ENCODE assay signal across 8 cellular contexts in the genomic region with DNA sequence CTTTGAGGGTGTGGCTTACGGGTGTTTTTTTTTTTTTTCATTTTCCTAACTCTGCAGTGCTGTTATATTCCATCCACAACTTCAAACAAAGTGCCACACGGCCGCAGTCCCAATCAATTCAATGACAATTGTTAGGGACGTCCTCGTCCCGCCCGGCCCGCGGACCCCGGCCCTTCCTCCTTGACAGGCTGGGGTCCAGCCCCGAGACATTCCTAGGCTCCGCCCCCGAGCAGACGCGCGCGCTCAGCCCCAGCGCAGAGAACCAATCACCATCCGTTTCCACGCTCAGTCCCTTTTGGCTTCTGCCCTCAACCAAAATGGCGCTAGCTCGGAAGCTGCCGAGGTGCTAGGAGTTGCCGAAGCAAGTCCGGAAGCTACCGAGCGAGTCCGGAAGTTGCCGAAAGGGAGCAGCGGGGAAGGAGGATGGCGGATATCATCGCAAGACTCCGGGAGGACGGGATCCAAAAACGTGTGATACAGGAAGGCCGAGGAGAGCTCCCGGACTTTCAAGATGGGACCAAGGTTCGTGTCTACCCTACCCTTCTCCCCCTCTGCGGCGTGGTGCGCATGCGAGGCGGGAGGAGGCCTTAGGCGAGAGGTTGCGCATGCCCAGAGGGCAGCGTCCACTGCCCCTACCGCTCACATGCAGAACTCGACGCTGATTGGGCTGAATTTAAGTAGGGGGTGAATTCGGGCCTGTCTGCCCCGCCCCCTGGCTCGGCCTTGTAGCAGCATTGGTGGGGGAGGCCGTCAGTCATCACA. TPM values are rescaled to one million over a fixed set of nuclear protein-coding genes. Genes with fewer than 3 reads are reported as not detected.
DNase-seq lines count a peak whose midpoint lies in the region; ATAC-seq and TF ChIP-seq lines count a peak whose summit lies in the region.

Gene AIP, plus strand, starts transcription at position 291 of the 762 bp plus-strand sequence. Its CDS starts 133 bp downstream, at position 424.

- peaks cover 7% of the 10 kb centered on the region for H3K4me1 ChIP-seq in KMS-11 (ENCODE audit: low read depth, poor library complexity, severe bottlenecking)
- peaks cover 0 to 34% (median 17%) of the 10 kb centered on the region in 4 donors for H3K4me1 ChIP-seq in Peyer's patch
- H3K4me1 ChIP-seq in muscle layer of duodenum (ENCODE audit: control insufficient read depth in 1 of 2, insufficient read depth in 2 of 2, low read length in 2 of 2): peaks cover 14 to 28% of the 10 kb centered on the region in 2 donors

- TF ChIP-seq CTCF in KMS-11 (conservative IDR thresholded peaks at IDR 0.05; ENCODE audit: low read depth, low read length) (0 out of 2 replicates have a peak, but pooled peaks have one; percentile 31), Peyer's patch (IDR thresholded peaks at IDR 0.05) (peak; percentile 12 to 59 (median 32))

- no peaks in the 10 kb centered on the region for H4K20me1 ChIP-seq in KMS-11 (ENCODE audit: insufficient read depth)

- H3K4me3 ChIP-seq in KMS-11 (IDR thresholded peaks at IDR 0.05; ENCODE audit: insufficient read depth, low read depth, low read length) (no peak within 1 kb of the TSS), Peyer's patch (peak within 1 kb of the TSS; percentile 47 to 68 (median 58)), muscle layer of duodenum (ENCODE audit: low read depth in 1 of 2, low read length in 2 of 2) (peak within 1 kb of the TSS; percentile 68 to 88)

- H3K27me3 ChIP-seq in KMS-11 (ENCODE audit: insufficient read depth, low read depth) (peaks cover 20% of the 10 kb centered on the region; the same call in 1 of the 2 replicates), Peyer's patch (no peaks in the 10 kb centered on the region), muscle layer of duodenum (ENCODE audit: low read depth, low read length) (no peaks in the 10 kb centered on the region)

- peak within 1 kb of the TSS; percentile 77 for H3K4me2 ChIP-seq in KMS-11

- no peaks in the 10 kb centered on the region for H3K79me2 ChIP-seq in KMS-11 (ENCODE audit: insufficient read depth, low read depth)

- H3K27ac ChIP-seq in KMS-11 (peak within 1 kb of the TSS; percentile 37; the same call in 1 of the 2 replicates), Peyer's patch (peak within 1 kb of the TSS; percentile 83 to 88 (median 85)), muscle layer of duodenum (ENCODE audit: low read length) (peak within 1 kb of the TSS; percentile 91)

- DNase-seq in DMS79 treated with DMSO at 0.1 percent for 48 hours (lab: John Stamatoyannopoulos, UW): peak; percentile 98
- peak; percentile 95 to 99 (median 97) for DNase-seq in Peyer's patch
- peak; percentile 98 for DNase-seq in activated T-cell treated with anti-CD3 and anti-CD28 coated beads, Interleukin-2, amount 50 U/mL, for 48 hours
- DNase-seq in stimulated activated CD8-positive, alpha-beta memory T cell treated with anti-CD3 and anti-CD28 coated beads, Interleukin-7, amount 100 ng/mL, for 4 hours (ENCODE audit: low read depth in 2 of 2): peak; percentile 93 to 94

- H2AFZ ChIP-seq in KMS-11 (ENCODE audit: low read depth): peak within 1 kb of the TSS; percentile 88

- H3K9ac ChIP-seq in KMS-11: peak within 1 kb of the TSS; percentile 51; the same call in 1 of the 2 replicates

- TF ChIP-seq POLR2A in Peyer's patch (IDR thresholded peaks at IDR 0.05): peak; percentile 59 to 80

- H3K36me3 ChIP-seq in KMS-11 (ENCODE audit: insufficient read depth): no peaks in the 10 kb centered on the region
- H3K36me3 ChIP-seq in Peyer's patch: peaks cover 0 to 11% (median 0%) of the 10 kb centered on the region in 3 donors
- H3K36me3 ChIP-seq in muscle layer of duodenum (ENCODE audit: control insufficient read depth in 1 of 2, insufficient read depth in 2 of 2, low read length in 2 of 2): peaks cover 0 to 11% of the 10 kb centered on the region in 2 donors

- ATAC-seq in GM21737 (IDR thresholded peaks at IDR 0.05; ENCODE audit: unreplicated experiment): peak; percentile 60
- ATAC-seq in esophagus mucosa: peak; percentile 96

- H3K9me3 ChIP-seq in Peyer's patch: no peaks in the 10 kb centered on the region
- no peaks in the 10 kb centered on the region for H3K9me3 ChIP-seq in muscle layer of duodenum (ENCODE audit: control insufficient read depth in 1 of 2, low read length in 2 of 2)

RNA-seq across cellular contexts. Expression of gene AIP, which starts in this region (rescaled TPM):
- 10 to 100 TPM; 39.9 to 75.9 (median 58.4) TPM for total RNA-seq in Peyer's patch
- total RNA-seq in esophagus mucosa: 23.5 TPM

Comparison
In these comparisons a context has a peak if more than half of its experiments do, and no peak if none do; other contexts are left out.
1. H3K27ac ChIP-seq: peak in every context shown above with its lines; median percentile 91 in muscle layer of duodenum; 85 in Peyer's patch; 37 in KMS-11.